In the genomic region with DNA sequence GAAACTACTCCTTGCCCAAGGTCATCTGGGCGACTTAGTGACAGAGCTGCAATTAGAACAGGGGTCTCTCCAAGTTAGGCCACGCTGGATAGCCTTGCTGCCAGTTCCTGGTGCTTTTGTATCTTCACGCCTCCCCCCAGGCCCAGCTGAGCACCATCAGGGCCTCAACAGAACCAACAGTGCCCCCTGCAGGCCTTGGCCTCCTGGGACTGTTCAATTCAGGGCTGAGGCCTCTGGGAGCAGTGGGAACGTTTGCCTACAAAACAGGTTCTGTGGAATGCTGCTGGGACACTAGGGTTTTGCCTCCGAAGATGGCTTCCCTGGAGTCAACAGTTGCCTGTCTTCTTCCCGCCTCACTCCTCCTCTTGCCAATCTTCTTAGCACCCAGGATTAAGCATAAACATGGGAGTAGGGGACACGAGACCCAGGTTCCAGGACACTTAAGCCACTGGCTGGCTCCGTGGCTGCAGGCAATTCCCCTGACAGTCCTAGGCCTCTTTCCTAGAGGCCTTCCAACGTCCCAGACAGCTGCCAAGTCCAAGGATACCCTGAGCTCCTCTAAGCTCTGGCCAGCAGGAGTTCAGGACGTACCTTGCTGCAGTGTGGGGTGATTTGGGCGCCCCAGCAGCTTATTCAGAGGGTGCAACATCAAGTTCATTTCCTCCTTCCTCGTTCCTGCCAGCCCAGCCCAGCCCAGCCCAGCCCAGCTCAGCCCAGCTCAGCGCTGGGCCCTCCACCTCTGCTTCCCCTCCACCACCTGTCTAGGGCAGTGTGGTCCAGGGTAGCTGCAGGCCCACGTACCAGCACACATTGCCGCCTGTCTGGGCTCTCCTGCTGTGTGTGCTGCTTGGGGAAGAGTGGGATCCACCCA, we compare ENCODE assay signal across 9 cellular contexts.
A peak's percentile ranks its signal among the peaks of the same experiment; 100 is the strongest.
DNase-seq lines count a peak whose midpoint lies in the region; ATAC-seq and TF ChIP-seq lines count a peak whose summit lies in the region.
"Had no signal": no experiment of that assay in that cellular context is flagged by ENCODE, and none has a peak within 500 bp of the region (broad histone marks: within the 10 kb centered on the region; RNA-seq: fewer than 3 reads in every experiment).

No MANE protein-coding gene starts in this region.

- H4K20me1 ChIP-seq in Loucy (ENCODE audit: insufficient read depth, low read length, poor library complexity, severe bottlenecking), result no peaks in the 10 kb centered on the region

- peaks cover 4% of the 10 kb centered on the region for H3K9me3 Mint-ChIP-seq in chondrocyte (ENCODE audit: low read depth)

- DNase-seq in ELR (ENCODE audit: low read depth) (peak; percentile 2), UCSD-AML1 (lab: John Stamatoyannopoulos, UW; ENCODE audit: unreplicated experiment) (peak; percentile 43), chondrocyte (ENCODE audit: low spot score) (no peak), mucosa of descending colon (peak; percentile 74 to 81 (median 78)), substantia nigra (lab: John Stamatoyannopoulos, UW) (peak in 44 of 49 donors; percentile 6 to 81 (median 56))

- no peaks in the 10 kb centered on the region for H3K27me3 ChIP-seq in Loucy (ENCODE audit: insufficient read depth, low read length, poor library complexity, severe bottlenecking)

- no peak overlapping the region for H3K27ac ChIP-seq in substantia nigra (ENCODE audit: low read depth, low read length, poor library complexity, severe bottlenecking)

- H3K9me3 ChIP-seq in Loucy (ENCODE audit: insufficient read depth, low read depth, low read length) (peaks cover 5% of the 10 kb centered on the region; the same call in 1 of the 2 replicates), mucosa of descending colon (no peaks in the 10 kb centered on the region)

- H3K36me3 ChIP-seq in Loucy (ENCODE audit: insufficient read depth, low read length) (no peaks in the 10 kb centered on the region), mucosa of descending colon (ENCODE audit: low read depth) (no peaks in the 10 kb centered on the region)

- no peaks in the 10 kb centered on the region for H3K4me1 ChIP-seq in Loucy (ENCODE audit: insufficient read depth, low read length, poor library complexity, severe bottlenecking)
- H3K4me1 ChIP-seq in mucosa of descending colon (ENCODE audit: low read depth), result peaks cover 29% of the 10 kb centered on the region

- H2AFZ ChIP-seq in Loucy (ENCODE audit: low read length), result no peak overlapping the region

- H3K4me2 ChIP-seq in Loucy (ENCODE audit: low read depth, low read length, poor library complexity, severe bottlenecking), result no peak overlapping the region

- H3K4me3 ChIP-seq in Loucy (ENCODE audit: low read length, poor library complexity, severe bottlenecking) (no peak overlapping the region), mucosa of descending colon (no peak overlapping the region)

- H3K27ac Mint-ChIP-seq in chondrocyte (ENCODE audit: unreplicated experiment), result no peak overlapping the region
- H3K27ac Mint-ChIP-seq: stimulated activated naive CD8-positive, alpha-beta T cell treated with anti-CD3 and anti-CD28 coated beads, Interleukin-15, Interleukin-2, amounts not matched to agents 100 ng/mL and 50 ng/mL, for 24 hours had no signal

- peak; percentile 75 for TF ChIP-seq CTCF in Loucy (conservative IDR thresholded peaks at IDR 0.05; ENCODE audit: low read length)
- TF ChIP-seq CTCF in chondrocyte (IDR thresholded peaks at IDR 0.05), result peak; percentile 71
- no peak for TF ChIP-seq CTCF in mucosa of descending colon (IDR thresholded peaks at IDR 0.05)

- no peaks in the 10 kb centered on the region for H3K36me3 Mint-ChIP-seq in chondrocyte (ENCODE audit: low read depth)

- no peaks in the 10 kb centered on the region for H3F3A ChIP-seq in Loucy (ENCODE audit: low read depth)

- ATAC-seq in mucosa of descending colon (peak; percentile 80), GM18867 (IDR thresholded peaks at IDR 0.05; ENCODE audit: unreplicated experiment) (no peak), HG03175 (IDR thresholded peaks at IDR 0.05; ENCODE audit: unreplicated experiment) (no peak)

- peaks cover 4% of the 10 kb centered on the region for H3K4me1 Mint-ChIP-seq in chondrocyte (ENCODE audit: low read depth)

- peaks cover 17% of the 10 kb centered on the region for H3K27me3 Mint-ChIP-seq in chondrocyte (ENCODE audit: low read depth)

- H3K4me3 Mint-ChIP-seq in chondrocyte (ENCODE audit: unreplicated experiment), result no peak overlapping the region
- H3K4me3 Mint-ChIP-seq: stimulated activated naive CD8-positive, alpha-beta T cell treated with anti-CD3 and anti-CD28 coated beads, Interleukin-15, Interleukin-2, amounts not matched to agents 100 ng/mL and 50 ng/mL, for 24 hours had no signal

- H3K79me2 ChIP-seq in Loucy (ENCODE audit: insufficient read depth, low read length), result no peaks in the 10 kb centered on the region

- intact Hi-C loops in mucosa of descending colon (cut with DNase I, micrococcal nuclease), result loop anchor here in 1 of 2 donors (10.0 kb wide), 1 partner anchor 302 kb away; no protein-coding TSS in a partner anchor

- no peaks in the 10 kb centered on the region for H3K9me2 ChIP-seq in Loucy (replicated peaks; ENCODE audit: low read depth, low read length)

- no peak overlapping the region for H3K9ac ChIP-seq in Loucy (ENCODE audit: low read depth, low read length, poor library complexity, severe bottlenecking)
